In genomic region chr6:148566664-148567350, GRCh38 we compare ENCODE assay signal across 3 cellular contexts.
TF ChIP-seq lines count a peak whose summit lies in the region.

No MANE protein-coding gene starts in this region.

TF ChIP-seq in liver, 16 proteins besides CTCF, POLR2A, EP300 and RAD21:
- no peak for TF ChIP-seq REST (IDR thresholded peaks at IDR 0.05)
- TF ChIP-seq HNF4A (conservative IDR thresholded peaks at IDR 0.05), result no peak
- TF ChIP-seq ZBTB33 (IDR thresholded peaks at IDR 0.05), result no peak
- no peak for TF ChIP-seq FOXA1 (IDR thresholded peaks at IDR 0.05)
- TF ChIP-seq TAF1 (conservative IDR thresholded peaks at IDR 0.05), result no peak
- TF ChIP-seq RXRA (IDR thresholded peaks at IDR 0.05), result no peak
- TF ChIP-seq YY1 (IDR thresholded peaks at IDR 0.05), result no peak
- TF ChIP-seq MAX (IDR thresholded peaks at IDR 0.05), result peak; percentile 5
TF ChIP-seq in liver: peak in this region for 1.

TF ChIP-seq in HepG2, 621 proteins besides CTCF, POLR2A, EP300 and RAD21 (continued from another document):
- TF ChIP-seq RNF219 (CRISPR knock-in tag; IDR thresholded peaks at IDR 0.05) (no peak), ZFP36L2 (CRISPR knock-in tag; IDR thresholded peaks at IDR 0.05) (no peak), ZNF20 (CRISPR knock-in tag; IDR thresholded peaks at IDR 0.05) (no peak)

TF ChIP-seq in GM12878, 131 proteins besides CTCF, POLR2A, EP300 and RAD21 (continued from another document):
- TF ChIP-seq ZNF687 (IDR thresholded peaks at IDR 0.05), result no peak
- no peak for TF ChIP-seq ZBTB40 (IDR thresholded peaks at IDR 0.05; ENCODE audit: borderline replicate concordance)
- no peak for TF ChIP-seq POLR2AphosphoS2 (IDR thresholded peaks at IDR 0.05; ENCODE audit: low read depth, low read length)
- TF ChIP-seq IKZF2 (IDR thresholded peaks at IDR 0.05), result 0 out of 4 replicates have a peak, but pooled peaks of 1 of the 2 experiments have one; percentile 20
- no peak for TF ChIP-seq ZZZ3 (IDR thresholded peaks at IDR 0.05; ENCODE audit: control insufficient read depth, insufficient read length, low read depth)
- no peak for TF ChIP-seq CEBPZ (IDR thresholded peaks at IDR 0.05; ENCODE audit: low read depth, low read length)
- TF ChIP-seq MLLT1 (IDR thresholded peaks at IDR 0.05), result 0 out of 2 replicates have a peak, but pooled peaks have one; percentile 42
- peak; percentile 71; the same call in 1 of the 2 replicates for TF ChIP-seq RUNX3 (IDR thresholded peaks at IDR 0.05; ENCODE audit: low read length)
- TF ChIP-seq STAT1 (conservative IDR thresholded peaks at IDR 0.05), result no peak
- TF ChIP-seq BCL11A (IDR thresholded peaks at IDR 0.05; ENCODE audit: low read depth, low read length), result 0 out of 2 replicates have a peak, but pooled peaks have one; percentile 6
- TF ChIP-seq YY1 (IDR thresholded peaks at IDR 0.05; ENCODE audit: low read depth, low read length), result peak; percentile 60; the same call in 1 of the 2 replicates
- TF ChIP-seq CUX1 (IDR thresholded peaks at IDR 0.05; ENCODE audit: insufficient replicate concordance, low read depth, low read length), result no peak
- no peak for TF ChIP-seq LARP7 (IDR thresholded peaks at IDR 0.05)
- no peak for TF ChIP-seq ZNF24 (IDR thresholded peaks at IDR 0.05)
- TF ChIP-seq IKZF1 (conservative IDR thresholded peaks at IDR 0.05), result peak; percentile 30; the same call in 1 of the 2 replicates
- TF ChIP-seq GATAD2B (conservative IDR thresholded peaks at IDR 0.05; ENCODE audit: low read depth), result no peak
- TF ChIP-seq PAX5 (IDR thresholded peaks at IDR 0.05; ENCODE audit: borderline replicate concordance, low read depth, low read length), result 0 out of 2 replicates have a peak, but pooled peaks have one; percentile 18
- TF ChIP-seq RB1 (IDR thresholded peaks at IDR 0.05; ENCODE audit: borderline replicate concordance), result no peak
- peak; percentile 37; the same call in 1 of the 2 replicates for TF ChIP-seq ATF2 (IDR thresholded peaks at IDR 0.05; ENCODE audit: low read length)
- peak; percentile 31; the same call in 1 of the 2 replicates for TF ChIP-seq ATF7 (IDR thresholded peaks at IDR 0.05; ENCODE audit: low read depth)
- TF ChIP-seq RELB (IDR thresholded peaks at IDR 0.05; ENCODE audit: low read depth), result 0 out of 2 replicates have a peak, but pooled peaks have one; percentile 36
- no peak for TF ChIP-seq ZSCAN29 (IDR thresholded peaks at IDR 0.05)
TF ChIP-seq in GM12878: peak in this region for 10.
